Comparison of ENCODE assay signal across 29 cellular contexts in genomic region chr2:138621139-138621538, GRCh38.
"Had no signal": no experiment of that assay in that cellular context is flagged by ENCODE, and none has a peak within 500 bp of the region (broad histone marks: within the 10 kb centered on the region; RNA-seq: fewer than 3 reads in every experiment).

No MANE protein-coding gene starts in this region.

- H3K27ac ChIP-seq: adrenal gland, ascending aorta, cardiac muscle cell, coronary artery, ovary, prostate gland, VCaP had no signal

- H3K4me1 ChIP-seq: adrenal gland, ascending aorta, prostate gland had no signal

- H3K4me2 ChIP-seq: smooth muscle cell had no signal

- DNase-seq: activated CD4-positive, alpha-beta T cell treated with anti-CD3 and anti-CD28 coated beads for 48 hours; activated CD4-positive, alpha-beta T cell treated with anti-CD3 and anti-CD28 coated beads, Interleukin-2, amount 50 U/mL, for 48 hours; activated CD8-positive, alpha-beta memory T cell treated with anti-CD3 and anti-CD28 coated beads for 24 hours; activated effector memory CD4-positive, alpha-beta T cell treated with anti-CD3 and anti-CD28 coated beads, Interleukin-2, amount 50 U/mL, for 16 hours; activated naive CD4-positive, alpha-beta T cell treated with anti-CD3 and anti-CD28 coated beads for 36 hours; activated naive CD8-positive, alpha-beta T cell treated with anti-CD3 and anti-CD28 coated beads for 36 hours; adrenal gland; cerebellar nuclear complex; effector memory CD8-positive, alpha-beta T cell; foreskin fibroblast; head of caudate nucleus; hypothalamus; immature natural killer cell; midbrain; naive thymus-derived CD4-positive, alpha-beta T cell; ovary; retina; stimulated activated CD4-positive, alpha-beta T cell treated with anti-CD3 and anti-CD28 coated beads, Interleukin-1b, Interleukin-23, amount 100 ng/mL, for 48 hours; stimulated activated CD4-positive, alpha-beta T cell treated with anti-CD3 and anti-CD28 coated beads, Interleukin-4, amount 100 ng/mL, for 4 hours; stimulated activated CD8-positive, alpha-beta memory T cell treated with anti-CD3 and anti-CD28 coated beads, Interleukin-4, amount 100 ng/mL, for 48 hours; stimulated activated naive CD8-positive, alpha-beta T cell treated with anti-CD3 and anti-CD28 coated beads, Interleukin-15, amount 100 ng/mL, for 72 hours; substantia nigra had no signal

- FAIRE-seq: endothelial cell of umbilical vein had no signal

- H3K27me3 ChIP-seq: adrenal gland, ascending aorta, cardiac muscle cell, ovary had no signal

- H3K4me3 ChIP-seq: adrenal gland, ascending aorta, cardiac muscle cell, coronary artery, ovary, prostate gland, smooth muscle cell had no signal

- H3K9me3 ChIP-seq: adrenal gland, ascending aorta, ovary, prostate gland had no signal

- H3K36me3 ChIP-seq: adrenal gland, ascending aorta, cardiac muscle cell, ovary, prostate gland had no signal
